ENCODE assay signal across 11 cellular contexts in genomic region chr12:109054124-109054513, GRCh38. TPM values are rescaled to one million over a fixed set of nuclear protein-coding genes. Genes with fewer than 3 reads are reported as not detected.
DNase-seq lines count a peak whose midpoint lies in the region; ATAC-seq and TF ChIP-seq lines count a peak whose summit lies in the region.
"Not testable (repeated sequence)": the region's sequence is repeated elsewhere in the genome, so short reads cannot be mapped to it uniquely, and the experiment has no call there.
"Had no signal": no experiment of that assay in that cellular context is flagged by ENCODE, and none has a peak within 500 bp of the region (broad histone marks: within the 10 kb centered on the region; RNA-seq: fewer than 3 reads in every experiment).

No MANE protein-coding gene starts in this region.

- H3K4me3 Mint-ChIP-seq in CD4-positive, alpha-beta T cell: peak overlapping the region; percentile 98
- peak overlapping the region; percentile 83 for H3K4me3 Mint-ChIP-seq in activated T-cell treated with anti-CD3 and anti-CD28 coated beads, Interleukin-2, amount 50 U/mL, for 24 hours
- peak overlapping the region; percentile 88 for H3K4me3 Mint-ChIP-seq in central memory CD8-positive, alpha-beta T cell
- peak overlapping the region; percentile 99 for H3K4me3 Mint-ChIP-seq in neural crest cell

- peak overlapping the region; percentile 87 for H3K27ac ChIP-seq in CD4-positive, alpha-beta T cell (ENCODE audit: low read depth, low read length)
- peak overlapping the region; percentile 61 for H3K27ac ChIP-seq in OCI-LY3 (ENCODE audit: low read length)
- H3K27ac ChIP-seq in hepatocyte: peak overlapping the region; percentile 84
- peak overlapping the region; percentile 92 for H3K27ac ChIP-seq in substantia nigra (ENCODE audit: low read depth, low read length, poor library complexity, severe bottlenecking)

- H3K4me1 Mint-ChIP-seq in CD4-positive, alpha-beta T cell (ENCODE audit: low read depth): peaks cover 13% of the 10 kb centered on the region
- peaks cover 23% of the 10 kb centered on the region for H3K4me1 Mint-ChIP-seq in activated T-cell treated with anti-CD3 and anti-CD28 coated beads, Interleukin-2, amount 50 U/mL, for 24 hours (ENCODE audit: low read depth)
- H3K4me1 Mint-ChIP-seq in central memory CD8-positive, alpha-beta T cell: peaks cover 21% of the 10 kb centered on the region
- peaks cover 20% of the 10 kb centered on the region for H3K4me1 Mint-ChIP-seq in neural crest cell

- ATAC-seq in CD4-positive, alpha-beta T cell (ENCODE audit: poor library complexity): peak; percentile 9
- ATAC-seq in GM21825 (IDR thresholded peaks at IDR 0.05; ENCODE audit: unreplicated experiment): peak; percentile 5
- ATAC-seq in central memory CD8-positive, alpha-beta T cell (replicated peaks; ENCODE audit: extremely low read depth, poor library complexity, severe bottlenecking): not testable (repeated sequence)

- peak overlapping the region; percentile 86 for H3K27ac Mint-ChIP-seq in CD4-positive, alpha-beta T cell
- H3K27ac Mint-ChIP-seq in activated T-cell treated with anti-CD3 and anti-CD28 coated beads, Interleukin-2, amount 50 U/mL, for 24 hours: peak overlapping the region; percentile 96
- H3K27ac Mint-ChIP-seq in central memory CD8-positive, alpha-beta T cell (ENCODE audit: low read depth): peak overlapping the region; percentile 98
- not testable (repeated sequence) for H3K27ac Mint-ChIP-seq in neural crest cell (ENCODE audit: unreplicated experiment)

- H2AFZ ChIP-seq in OCI-LY3 (ENCODE audit: low read depth, low read length) (peak overlapping the region; percentile 50), hepatocyte (peak overlapping the region; percentile 79)

- H3K79me2 ChIP-seq in OCI-LY3 (ENCODE audit: low read length) (peaks cover 12% of the 10 kb centered on the region; the same call in 1 of the 2 replicates), hepatocyte (peaks cover 27% of the 10 kb centered on the region)

- not testable (repeated sequence) for H3K27me3 Mint-ChIP-seq in CD4-positive, alpha-beta T cell; activated T-cell treated with anti-CD3 and anti-CD28 coated beads, Interleukin-2, amount 50 U/mL, for 24 hours; central memory CD8-positive, alpha-beta T cell; neural crest cell (ENCODE audit: low read depth)

- H3K9ac ChIP-seq in OCI-LY3 (ENCODE audit: low read length): peak overlapping the region; percentile 75

- not testable (repeated sequence) for H3K9me3 ChIP-seq in CD4-positive, alpha-beta T cell (ENCODE audit: control insufficient read depth, low read length); OCI-LY3 (ENCODE audit: insufficient read depth, low read length); hepatocyte (ENCODE audit: low read depth)

- H3K36me3 ChIP-seq in OCI-LY3 (replicated peaks; ENCODE audit: low read depth, low read length); hepatocyte (replicated peaks; ENCODE audit: insufficient read depth, low read depth): not testable (repeated sequence)

- not testable (repeated sequence) for TF ChIP-seq CTCF in CD4-positive, alpha-beta T cell (IDR thresholded peaks at IDR 0.05); OCI-LY3 (IDR thresholded peaks at IDR 0.05; ENCODE audit: low read depth, low read length); hepatocyte (IDR thresholded peaks at IDR 0.05; ENCODE audit: poor library complexity); neural crest cell (conservative IDR thresholded peaks at IDR 0.05)

- H3K9me2 ChIP-seq in hepatocyte (replicated peaks; ENCODE audit: insufficient read depth): not testable (repeated sequence)

- peak overlapping the region; percentile 95 for H3K4me2 ChIP-seq in OCI-LY3 (ENCODE audit: low read length)
- H3K4me2 ChIP-seq in hepatocyte: peak overlapping the region; percentile 74

- DNase-seq in CD4-positive, alpha-beta T cell; central memory CD8-positive, alpha-beta T cell (ENCODE audit: low spot score in 2 of 2); hepatocyte (ENCODE audit: low spot score); neural crest cell (ENCODE audit: low read depth, low spot score); substantia nigra (lab: John Stamatoyannopoulos, UW): not testable (repeated sequence)
- peak; percentile 33 for DNase-seq in activated T-cell treated with anti-CD3 and anti-CD28 coated beads, Interleukin-2, amount 50 U/mL, for 24 hours

- intact Hi-C loops in CD4-positive, alpha-beta T cell (cut with DNase I, micrococcal nuclease): loop anchor here (5.0 to 10.0 kb wide), 9 partner anchors 98 to 1369 kb away; partner anchors contain the start of genes C12orf76 (in 1 of the 2), FAM222A (in 1 of the 2), ISCU (in 1 of the 2) and KCTD10 (in 1 of the 2)

- POLR2A ChIA-PET in CD4-positive, alpha-beta T cell (lab: Charles Lee): interaction anchor here (1.1 to 2.8 kb wide), 3 partner anchors 9 to 492 kb away, joined by 3 to 13 read pairs (median 4); partner anchors contain the start of genes ISCU and SSH1

- H3K27me3 ChIP-seq in CD4-positive, alpha-beta T cell (ENCODE audit: control insufficient read depth, insufficient read depth, low read length); OCI-LY3 (ENCODE audit: low read depth, low read length); hepatocyte: not testable (repeated sequence)

- H3K4me1 ChIP-seq in OCI-LY3 (ENCODE audit: low read length): not testable (repeated sequence)
- peaks cover 12% of the 10 kb centered on the region for H3K4me1 ChIP-seq in hepatocyte (ENCODE audit: insufficient read depth)

- peaks cover 42% of the 10 kb centered on the region for H3K36me3 Mint-ChIP-seq in CD4-positive, alpha-beta T cell (ENCODE audit: low read depth)
- peaks cover 33% of the 10 kb centered on the region for H3K36me3 Mint-ChIP-seq in activated T-cell treated with anti-CD3 and anti-CD28 coated beads, Interleukin-2, amount 50 U/mL, for 24 hours (ENCODE audit: low read depth)
- peaks cover 24% of the 10 kb centered on the region for H3K36me3 Mint-ChIP-seq in central memory CD8-positive, alpha-beta T cell (ENCODE audit: insufficient read depth)
- H3K36me3 Mint-ChIP-seq in neural crest cell (ENCODE audit: low read depth): not testable (repeated sequence)

- H3K9me3 Mint-ChIP-seq in CD4-positive, alpha-beta T cell; activated T-cell treated with anti-CD3 and anti-CD28 coated beads, Interleukin-2, amount 50 U/mL, for 24 hours; central memory CD8-positive, alpha-beta T cell; neural crest cell: not testable (repeated sequence)

- not testable (repeated sequence) for H4K20me1 ChIP-seq in OCI-LY3 (ENCODE audit: insufficient read depth, low read length); hepatocyte (ENCODE audit: insufficient read depth, poor library complexity, severe bottlenecking)

- WGBS in hepatocyte (ENCODE audit: low lambda C conversion rate, missing lambda C conversion rate): 97% methylated on average over 4 of the region's 4 CpGs

- CTCF ChIA-PET in CD4-positive, alpha-beta T cell (lab: Charles Lee): interaction anchor here (0.6 to 3.8 kb wide), 3 partner anchors 11 to 436 kb away, joined by 4 to 31 read pairs (median 5); partner anchors contain the start of gene ALKBH2

- H3K4me3 ChIP-seq in OCI-LY3 (ENCODE audit: low read length): peak overlapping the region; percentile 93
- H3K4me3 ChIP-seq in hepatocyte: not testable (repeated sequence)

RNA-seq across cellular contexts. Expression of gene USP30, which starts 1.7 kb away (rescaled TPM):
- 10 to 100 TPM; 21.8 to 23.0 TPM for total RNA-seq in CD4-positive, alpha-beta T cell
- total RNA-seq in hepatocyte (13.8 and 19.8 TPM in 2 replicates), neural crest cell (15.4 and 20.9 TPM in 2 replicates)
- 11.2 and 12.5 TPM in 2 replicates for polyA plus RNA-seq in hepatocyte

RNA-seq across cellular contexts. Expression of gene SVOP, which starts 33.3 kb away (rescaled TPM):
- not detected for total RNA-seq in CD4-positive, alpha-beta T cell
- total RNA-seq in hepatocyte (0.27 TPM in 1 of 2 replicates, not detected in the other), neural crest cell (1.9 and 2.2 TPM in 2 replicates)
- 0.45 TPM in 1 of 2 replicates, not detected in the other for polyA plus RNA-seq in hepatocyte
- total RNA-seq: Daoy, H4, M059J had no signal

RNA-seq across cellular contexts. Expression of gene ALKBH2, which starts 39.2 kb away (rescaled TPM):
- total RNA-seq in CD4-positive, alpha-beta T cell: 10 to 100 TPM; 12.8 to 14.0 TPM
- 10.1 and 14.0 TPM in 2 replicates for total RNA-seq in hepatocyte
- polyA plus RNA-seq in hepatocyte: 18.6 and 22.1 TPM in 2 replicates
- 33.1 and 36.2 TPM in 2 replicates for total RNA-seq in neural crest cell

RNA-seq across cellular contexts. Expression of gene UNG, which starts 43.3 kb away (rescaled TPM):
- 1 to 10 TPM; 3.3 to 3.6 TPM for total RNA-seq in CD4-positive, alpha-beta T cell
- total RNA-seq in hepatocyte (35.7 and 40.4 TPM in 2 replicates), neural crest cell (77.6 and 78.7 TPM in 2 replicates)
- 35.3 and 41.2 TPM in 2 replicates for polyA plus RNA-seq in hepatocyte
